ENCODE assay signal across 8 cellular contexts in genomic region chr15:51647128-51647562, GRCh38. TPM values are rescaled to one million over a fixed set of nuclear protein-coding genes. Genes with fewer than 3 reads are reported as not detected.
DNase-seq lines count a peak whose midpoint lies in the region; ATAC-seq lines count a peak whose summit lies in the region.

No MANE protein-coding gene starts in this region.

- no peaks in the 10 kb centered on the region for H3K9me3 ChIP-seq in BLaER1
- H3K9me3 ChIP-seq in MG63 = no peaks in the 10 kb centered on the region

- peak overlapping the region; percentile 29 for H3K4me2 ChIP-seq in BLaER1

- peaks cover 10% of the 10 kb centered on the region for H3K4me1 ChIP-seq in BLaER1

- no peak for ATAC-seq in GM21825 (IDR thresholded peaks at IDR 0.05; ENCODE audit: unreplicated experiment)
- no peak for ATAC-seq in GM21529 (IDR thresholded peaks at IDR 0.05; ENCODE audit: unreplicated experiment)
- ATAC-seq in HG03175 (IDR thresholded peaks at IDR 0.05; ENCODE audit: unreplicated experiment) = no peak
- ATAC-seq in HG03139 (IDR thresholded peaks at IDR 0.05; ENCODE audit: unreplicated experiment) = no peak

- no peaks in the 10 kb centered on the region for H3K36me3 ChIP-seq in BLaER1
- no peaks in the 10 kb centered on the region for H3K36me3 ChIP-seq in MG63

- H3K27me3 ChIP-seq in BLaER1 (no peaks in the 10 kb centered on the region), MG63 (no peaks in the 10 kb centered on the region; the same call in 1 of the 2 replicates)

- H4K20me1 ChIP-seq in BLaER1 = no peaks in the 10 kb centered on the region

- H3K9ac ChIP-seq in BLaER1 = no peak overlapping the region

- H3K4me3 ChIP-seq in BLaER1 (no peak overlapping the region), MG63 (no peak overlapping the region)

- H3K27ac ChIP-seq in BLaER1 = no peak overlapping the region

- DNase-seq in MG63 (peak; percentile 77), UCSD-AML1 (lab: John Stamatoyannopoulos, UW; ENCODE audit: unreplicated experiment) (peak; percentile 63), kidney tubule cell (ENCODE audit: low spot score) (peak; percentile 83)

RNA-seq across cellular contexts. Expression of gene DMXL2, which starts 24.6 kb away (rescaled TPM):
- 6.6 and 16.2 TPM in 2 replicates for total RNA-seq in MG63 (2014; rRNA removed; shearing (Covaris generic); ENCODE audit: low replicate concordance)

RNA-seq across cellular contexts. Expression of gene SCG3, which starts 34.2 kb away (rescaled TPM):
- not detected in 2 replicates for total RNA-seq in MG63 (2014; rRNA removed; shearing (Covaris generic); ENCODE audit: low replicate concordance)
